1 cellular context compared by ENCODE assay signal in genomic region chr19:49440439-49441209, GRCh38.
TF ChIP-seq lines count a peak whose summit lies in the region.

No MANE protein-coding gene starts in this region.

TF ChIP-seq in H1, 55 proteins besides CTCF, POLR2A, EP300 and RAD21:
- TF ChIP-seq SUZ12 (IDR thresholded peaks at IDR 0.05; ENCODE audit: low read length) = 0 out of 2 replicates have a peak, but pooled peaks have one; percentile 31
- TF ChIP-seq EZH2 (IDR thresholded peaks at IDR 0.05; ENCODE audit: low read depth, low read length, severe bottlenecking) = no peak
